9 cellular contexts compared by ENCODE assay signal in genomic region chr6:116779569-116780164, GRCh38. TPM values are rescaled to one million over a fixed set of nuclear protein-coding genes. Genes with fewer than 3 reads are reported as not detected.
A peak's percentile ranks its signal among the peaks of the same experiment; 100 is the strongest.
DNase-seq lines count a peak whose midpoint lies in the region; ATAC-seq and TF ChIP-seq lines count a peak whose summit lies in the region.
"Had no signal": no experiment of that assay in that cellular context is flagged by ENCODE, and none has a peak within 500 bp of the region (broad histone marks: within the 10 kb centered on the region; RNA-seq: fewer than 3 reads in every experiment).

No MANE protein-coding gene starts in this region.

- peak; percentile 69 for ATAC-seq in GM18858 (IDR thresholded peaks at IDR 0.05; ENCODE audit: unreplicated experiment)

- H3K36me3 ChIP-seq in MG63, result no peaks in the 10 kb centered on the region
- H3K36me3 ChIP-seq: upper lobe of left lung had no signal

- DNase-seq in AG10803 (ENCODE audit: low read depth) (peak; percentile 36), LNCaP clone FGC (ENCODE audit: low read depth) (no peak), SW 1271 (lab: John Stamatoyannopoulos, UW) (peak; percentile 5 to 54), iPS-NIHi11 (ENCODE audit: low spot score) (peak; percentile 29), MG63 (no peak)
- DNase-seq in activated effector memory CD4-positive, alpha-beta T cell treated with anti-CD3 and anti-CD28 coated beads, Interleukin-2, amount 50 U/mL, for 16 hours, result no peak
- no peak for DNase-seq in activated CD4-positive, CD25-positive, alpha-beta regulatory T cell treated with anti-CD3 and anti-CD28 coated beads, Interleukin-2, amount 50 U/mL, for 72 hours
- DNase-seq: upper lobe of left lung had no signal

- H3K9me3 ChIP-seq in MG63, result no peaks in the 10 kb centered on the region
- H3K9me3 ChIP-seq: upper lobe of left lung had no signal

- peak; percentile 57 for TF ChIP-seq CTCF in AG10803 (conservative IDR thresholded peaks at IDR 0.05; ENCODE audit: low read length)
- peak; percentile 20 for TF ChIP-seq CTCF in LNCaP clone FGC (IDR thresholded peaks at IDR 0.05; ENCODE audit: control insufficient read depth, extremely low read depth, insufficient read depth)

- H3K27me3 ChIP-seq in MG63, result no peaks in the 10 kb centered on the region
- H3K27me3 ChIP-seq: upper lobe of left lung had no signal

- H3K4me3 ChIP-seq in AG10803 (ENCODE audit: low read length) (no peak overlapping the region), LNCaP clone FGC (ENCODE audit: low read depth, low read length) (no peak overlapping the region), MG63 (no peak overlapping the region)
- H3K4me3 ChIP-seq: upper lobe of left lung had no signal

RNA-seq across cellular contexts. Expression of gene FAM162B, which starts 14.1 kb away (rescaled TPM):
- total RNA-seq in MG63 (2014; rRNA removed; shearing (Covaris generic); ENCODE audit: low replicate concordance), result 0.26 TPM in 1 of 2 replicates, not detected in the other

RNA-seq across cellular contexts. Expression of gene GPRC6A, which starts 49.2 kb away (rescaled TPM):
- total RNA-seq in MG63 (2014; rRNA removed; shearing (Covaris generic); ENCODE audit: low replicate concordance), result not detected in 2 replicates
- total RNA-seq: upper lobe of left lung had no signal

Comparison
In these comparisons a context has a peak if more than half of its experiments do, and no peak if none do; other contexts are left out.
1. DNase-seq: peak in AG10803 (single experiment), SW 1271 (2 of 2) and iPS-NIHi11 (single experiment); none in LNCaP clone FGC (single experiment), MG63 (single experiment), activated effector memory CD4-positive, alpha-beta T cell treated with anti-CD3 and anti-CD28 coated beads, Interleukin-2, amount 50 U/mL, for 16 hours (single experiment) and activated CD4-positive, CD25-positive, alpha-beta regulatory T cell treated with anti-CD3 and anti-CD28 coated beads, Interleukin-2, amount 50 U/mL, for 72 hours (single experiment).